ENCODE assay signal across 10 cellular contexts in genomic region chr6:32945106-32945761, GRCh38. TPM values are rescaled to one million over a fixed set of nuclear protein-coding genes. Genes with fewer than 3 reads are reported as not detected.
A peak's percentile ranks its signal among the peaks of the same experiment; 100 is the strongest.
DNase-seq lines count a peak whose midpoint lies in the region; ATAC-seq lines count a peak whose summit lies in the region.
"Had no signal": no experiment of that assay in that cellular context is flagged by ENCODE, and none has a peak within 500 bp of the region (broad histone marks: within the 10 kb centered on the region; RNA-seq: fewer than 3 reads in every experiment).

No MANE protein-coding gene starts in this region.

- no peak overlapping the region for H3K4ac ChIP-seq in mesendoderm (ENCODE audit: low read depth, low read length)

- no peaks in the 10 kb centered on the region for H3K4me1 ChIP-seq in mesendoderm (ENCODE audit: control insufficient read depth, low read depth, low read length)

- H3K79me1 ChIP-seq in mesendoderm (ENCODE audit: low read length): no peaks in the 10 kb centered on the region

- H3K36me3 Mint-ChIP-seq in activated T-cell treated with anti-CD3 and anti-CD28 coated beads, Interleukin-2, amount 50 U/mL, for 24 hours (ENCODE audit: low read depth): no peaks in the 10 kb centered on the region
- H3K36me3 Mint-ChIP-seq in T-helper 17 cell (ENCODE audit: low read depth): no peaks in the 10 kb centered on the region

- H2BK15ac ChIP-seq in mesendoderm (replicated peaks; ENCODE audit: low read depth): no peak overlapping the region

- H3K36me3 ChIP-seq in mesendoderm (ENCODE audit: control insufficient read depth, insufficient read depth, low read length): no peaks in the 10 kb centered on the region

- no peaks in the 10 kb centered on the region for H3K27me3 ChIP-seq in mesendoderm (ENCODE audit: insufficient read depth, low read length, poor library complexity)

- peaks cover 2% of the 10 kb centered on the region for H3K9me3 Mint-ChIP-seq in activated T-cell treated with anti-CD3 and anti-CD28 coated beads, Interleukin-2, amount 50 U/mL, for 24 hours
- no peaks in the 10 kb centered on the region for H3K9me3 Mint-ChIP-seq in stimulated activated naive CD8-positive, alpha-beta T cell treated with anti-CD3 and anti-CD28 coated beads, Interleukin-15, amount 100 ng/mL, for 72 hours

- H3K27me3 Mint-ChIP-seq in activated T-cell treated with anti-CD3 and anti-CD28 coated beads, Interleukin-2, amount 50 U/mL, for 24 hours: no peaks in the 10 kb centered on the region
- no peaks in the 10 kb centered on the region for H3K27me3 Mint-ChIP-seq in T-helper 17 cell
- H3K27me3 Mint-ChIP-seq in stimulated activated naive CD8-positive, alpha-beta T cell treated with anti-CD3 and anti-CD28 coated beads, Interleukin-15, amount 100 ng/mL, for 72 hours: no peaks in the 10 kb centered on the region

- H3K23ac ChIP-seq in mesendoderm (ENCODE audit: low read length): no peak overlapping the region

- ATAC-seq in T-helper 17 cell (peak; percentile 20), HG03095 (IDR thresholded peaks at IDR 0.05; ENCODE audit: unreplicated experiment) (no peak)
- ATAC-seq in stimulated activated naive CD8-positive, alpha-beta T cell treated with anti-CD3 and anti-CD28 coated beads, Interleukin-15, amount 100 ng/mL, for 72 hours: peak; percentile 52

- H3K9ac ChIP-seq in mesendoderm (ENCODE audit: low read length): no peak overlapping the region

- no peak overlapping the region for H3K27ac ChIP-seq in mesendoderm (ENCODE audit: low read depth, low read length)
- H3K27ac ChIP-seq: VCaP had no signal

- H3K79me2 ChIP-seq in mesendoderm (ENCODE audit: control insufficient read depth, insufficient read depth, low read length): no peaks in the 10 kb centered on the region

- WGBS in mesendoderm (ENCODE audit: extremely low coverage, insufficient coverage, low lambda C conversion rate): no CpG with 5 or more reads among the region's 9 CpGs

- no peak overlapping the region for H3K56ac ChIP-seq in mesendoderm (ENCODE audit: low read length)

- H3K4me3 ChIP-seq in mesendoderm (ENCODE audit: low read length): no peak overlapping the region

- no peak overlapping the region for H2BK120ac ChIP-seq in mesendoderm (ENCODE audit: low read depth, low read length)

- no peak for DNase-seq in activated T-cell treated with anti-CD3 and anti-CD28 coated beads, Interleukin-2, amount 50 U/mL, for 24 hours
- DNase-seq in activated T-cell treated with anti-CD3 and anti-CD28 coated beads, Interleukin-2, amount 50 U/mL, for 1 hour: no peak
- no peak for DNase-seq in T-helper 17 cell
- peak; percentile 87 for DNase-seq in glomerular visceral epithelial cell (ENCODE audit: extremely low spot score)
- DNase-seq in stimulated activated naive CD8-positive, alpha-beta T cell treated with anti-CD3 and anti-CD28 coated beads, Interleukin-15, amount 100 ng/mL, for 72 hours: peak; percentile 46 to 54
- no peak for DNase-seq in mesendoderm
- no peak for DNase-seq in dermis blood vessel endothelial cell
- DNase-seq: NCI-H187 had no signal

- H4K5ac ChIP-seq in mesendoderm (ENCODE audit: low read length): no peak overlapping the region

- no peak overlapping the region for H2AK5ac ChIP-seq in mesendoderm (ENCODE audit: low read length)

- H3K4me1 Mint-ChIP-seq in activated T-cell treated with anti-CD3 and anti-CD28 coated beads, Interleukin-2, amount 50 U/mL, for 24 hours (ENCODE audit: low read depth): peaks cover 84% of the 10 kb centered on the region
- peaks cover 51% of the 10 kb centered on the region for H3K4me1 Mint-ChIP-seq in T-helper 17 cell
- peaks cover 94% of the 10 kb centered on the region for H3K4me1 Mint-ChIP-seq in stimulated activated naive CD8-positive, alpha-beta T cell treated with anti-CD3 and anti-CD28 coated beads, Interleukin-15, amount 100 ng/mL, for 72 hours

- peak overlapping the region; percentile 66 for H3K27ac Mint-ChIP-seq in activated T-cell treated with anti-CD3 and anti-CD28 coated beads, Interleukin-2, amount 50 U/mL, for 24 hours
- peak overlapping the region; percentile 84 for H3K27ac Mint-ChIP-seq in T-helper 17 cell
- H3K27ac Mint-ChIP-seq in stimulated activated naive CD8-positive, alpha-beta T cell treated with anti-CD3 and anti-CD28 coated beads, Interleukin-15, amount 100 ng/mL, for 72 hours: peak overlapping the region in 1 of 2 donors; percentile 91

- no peaks in the 10 kb centered on the region for H3K9me3 ChIP-seq in T-helper 17 cell (ENCODE audit: control insufficient read depth, low read length, poor library complexity, severe bottlenecking)

- no peak overlapping the region for H3K18ac ChIP-seq in mesendoderm (ENCODE audit: low read length)

- H4K8ac ChIP-seq in mesendoderm (ENCODE audit: low read depth, low read length): no peak overlapping the region

- no peak overlapping the region for H3K4me2 ChIP-seq in mesendoderm (ENCODE audit: low read length)

- no peak overlapping the region for H2BK5ac ChIP-seq in mesendoderm (ENCODE audit: low read length)

- H3K4me3 Mint-ChIP-seq in activated T-cell treated with anti-CD3 and anti-CD28 coated beads, Interleukin-2, amount 50 U/mL, for 24 hours: no peak overlapping the region
- H3K4me3 Mint-ChIP-seq in T-helper 17 cell: peak overlapping the region; percentile 84
- peak overlapping the region; percentile 84 to 89 for H3K4me3 Mint-ChIP-seq in stimulated activated naive CD8-positive, alpha-beta T cell treated with anti-CD3 and anti-CD28 coated beads, Interleukin-15, amount 100 ng/mL, for 72 hours

RNA-seq across cellular contexts. Expression of gene HLA-DMB, which starts 4.4 kb away (rescaled TPM):
- total RNA-seq in T-helper 17 cell: 10 to 100 TPM; 11.1 to 23.3 TPM
- polyA plus RNA-seq in mesendoderm (2013, experiment 1 of 2): 1.4 TPM
- polyA plus RNA-seq in mesendoderm (2013, experiment 2 of 2): 1.1 TPM
- total RNA-seq in dermis blood vessel endothelial cell: 1.0 and 2.9 TPM in 2 replicates

RNA-seq across cellular contexts. Expression of gene HLA-DMA, which starts 7.7 kb away (rescaled TPM):
- total RNA-seq in T-helper 17 cell (10 to 100 TPM; 20.9 to 23.4 TPM), dermis blood vessel endothelial cell (1.2 and 1.7 TPM in 2 replicates)
- 10.8 TPM for polyA plus RNA-seq in mesendoderm (2013, experiment 1 of 2)
- polyA plus RNA-seq in mesendoderm (2013, experiment 2 of 2): 9.8 TPM

RNA-seq across cellular contexts. Expression of gene BRD2, which starts 23.2 kb away (rescaled TPM):
- total RNA-seq in T-helper 17 cell (100 to 1,000 TPM; 409 to 459 TPM), dermis blood vessel endothelial cell (60.2 and 86.7 TPM in 2 replicates)
- polyA plus RNA-seq in mesendoderm (2013, experiment 1 of 2): 162 TPM
- 162 TPM for polyA plus RNA-seq in mesendoderm (2013, experiment 2 of 2)

Comparison
In these comparisons a context has a peak if more than half of its experiments do, and no peak if none do; other contexts are left out.
1. DNase-seq: peak in glomerular visceral epithelial cell (single experiment) and stimulated activated naive CD8-positive, alpha-beta T cell treated with anti-CD3 and anti-CD28 coated beads, Interleukin-15, amount 100 ng/mL, for 72 hours (2 of 2); none in activated T-cell treated with anti-CD3 and anti-CD28 coated beads, Interleukin-2, amount 50 U/mL, for 24 hours (single experiment), activated T-cell treated with anti-CD3 and anti-CD28 coated beads, Interleukin-2, amount 50 U/mL, for 1 hour (single experiment), T-helper 17 cell (0 of 3), mesendoderm (single experiment) and dermis blood vessel endothelial cell (single experiment).